Comparison of ENCODE assay signal across 8 cellular contexts in genomic region chr1:54405894-54406293, GRCh38. TPM values are rescaled to one million over a fixed set of nuclear protein-coding genes. Genes with fewer than 3 reads are reported as not detected.
A peak's percentile ranks its signal among the peaks of the same experiment; 100 is the strongest.
DNase-seq lines count a peak whose midpoint lies in the region; ATAC-seq and TF ChIP-seq lines count a peak whose summit lies in the region.

No MANE protein-coding gene starts in this region.

- peak overlapping the region; percentile 41 for H3K4me3 Mint-ChIP-seq in stimulated activated naive CD8-positive, alpha-beta T cell treated with anti-CD3 and anti-CD28 coated beads, Interleukin-15, Interleukin-2, amounts not matched to agents 100 ng/mL and 50 ng/mL, for 24 hours
- peak overlapping the region in 1 of 2 donors; percentile 74 for H3K4me3 Mint-ChIP-seq in stimulated activated naive CD8-positive, alpha-beta T cell treated with anti-CD3 and anti-CD28 coated beads, Interleukin-15, amount 100 ng/mL, for 72 hours
- peak overlapping the region in 1 of 2 donors; percentile 62 for H3K4me3 Mint-ChIP-seq in CD14-positive monocyte

- no peak overlapping the region for H2AFZ ChIP-seq in mesenchymal stem cell (ENCODE audit: low read depth, low read length)

- H3K4me1 Mint-ChIP-seq in stimulated activated naive CD8-positive, alpha-beta T cell treated with anti-CD3 and anti-CD28 coated beads, Interleukin-15, Interleukin-2, amounts not matched to agents 100 ng/mL and 50 ng/mL, for 24 hours (ENCODE audit: low read depth), result peaks cover 75% of the 10 kb centered on the region
- H3K4me1 Mint-ChIP-seq in stimulated activated naive CD8-positive, alpha-beta T cell treated with anti-CD3 and anti-CD28 coated beads, Interleukin-15, amount 100 ng/mL, for 72 hours, result peaks cover 81% of the 10 kb centered on the region
- H3K4me1 Mint-ChIP-seq in CD14-positive monocyte, result peaks cover 54% of the 10 kb centered on the region

- H3K79me1 ChIP-seq in mesenchymal stem cell (replicated peaks; ENCODE audit: low read length, poor library complexity, severe bottlenecking), result peaks cover 24% of the 10 kb centered on the region

- peaks cover 0 to 11% of the 10 kb centered on the region in 2 donors for H3K36me3 ChIP-seq in adrenal gland (replicated peaks in 1 of 2)
- H3K36me3 ChIP-seq in mesenchymal stem cell (ENCODE audit: control insufficient read depth in 1 of 2, insufficient read depth in 2 of 2, low read depth in 1 of 2, low read length in 2 of 2), result peaks cover 3 to 25% of the 10 kb centered on the region in 2 experiments

- H3K4me2 ChIP-seq in mesenchymal stem cell (ENCODE audit: low read length, poor library complexity, severe bottlenecking), result no peak overlapping the region

- peaks cover 37% of the 10 kb centered on the region for H3K36me3 Mint-ChIP-seq in stimulated activated naive CD8-positive, alpha-beta T cell treated with anti-CD3 and anti-CD28 coated beads, Interleukin-15, Interleukin-2, amounts not matched to agents 100 ng/mL and 50 ng/mL, for 24 hours (ENCODE audit: low read depth)
- H3K36me3 Mint-ChIP-seq in CD14-positive monocyte, result peaks cover 28 to 35% of the 10 kb centered on the region in 2 donors

- whole genome bisulfite sequencing in adrenal gland, 4 donors, result 0% methylated on average over 2 to 58 of the region's 58 CpGs; no CpG with 5 or more reads in 1 of the 4 donors
- 0% methylated on average over 30 of the region's 58 CpGs for WGBS in mesenchymal stem cell

- H2AK5ac ChIP-seq in mesenchymal stem cell (ENCODE audit: low read length, severe bottlenecking), result no peak overlapping the region

- no peak overlapping the region for H2BK5ac ChIP-seq in mesenchymal stem cell (ENCODE audit: low read depth, low read length, poor library complexity, severe bottlenecking)

- H3K4me3 ChIP-seq in adrenal gland (peak overlapping the region in 2 of 4 donors; percentile 41 to 91), mesenchymal stem cell (ENCODE audit: insufficient read depth in 1 of 2, low read depth in 1 of 2, low read length in 2 of 2) (peak overlapping the region in 1 of 2 experiments; percentile 84)

- H3K9ac ChIP-seq in mesenchymal stem cell (ENCODE audit: low read length), result no peak overlapping the region

- H3K9me3 ChIP-seq in adrenal gland (replicated peaks in 1 of 3) (no peaks in the 10 kb centered on the region), mesenchymal stem cell (ENCODE audit: control insufficient read depth, low read length) (no peaks in the 10 kb centered on the region)

- H4K91ac ChIP-seq in mesenchymal stem cell (ENCODE audit: low read length), result no peak overlapping the region

- no peak for TF ChIP-seq POLR2A in adrenal gland (IDR thresholded peaks at IDR 0.05)

- intact Hi-C loops in adrenal gland (cut with DNase I) (loop anchor here (5.0 to 10.0 kb wide), 2 partner anchors 131 to 284 kb away; no protein-coding TSS in a partner anchor), CD14-positive monocyte (cut with micrococcal nuclease) (loop anchor here (2.0 to 10.0 kb wide), 6 partner anchors 83 to 459 kb away; partner anchors contain the start of genes PARS2 (in 2 of the 2), IFT25 (in 1 of the 2), LRRC42 (in 1 of the 2) and TCEANC2 (in 1 of the 2))

- no peak overlapping the region for H4K8ac ChIP-seq in mesenchymal stem cell (ENCODE audit: low read length)

- no peak overlapping the region for H3K14ac ChIP-seq in mesenchymal stem cell (ENCODE audit: low read length in 2 of 2)

- peak overlapping the region in 1 of 2 experiments; percentile 38 for H2BK12ac ChIP-seq in mesenchymal stem cell (ENCODE audit: low read length in 2 of 2)

- ATAC-seq in stimulated activated naive CD8-positive, alpha-beta T cell treated with anti-CD3 and anti-CD28 coated beads, Interleukin-15, amount 100 ng/mL, for 72 hours, result no peak
- ATAC-seq in GM18909 (IDR thresholded peaks at IDR 0.05; ENCODE audit: poor library complexity, unreplicated experiment) (no peak), HG02798 (IDR thresholded peaks at IDR 0.05; ENCODE audit: poor library complexity, unreplicated experiment) (no peak)

- no peak overlapping the region for H3K23ac ChIP-seq in mesenchymal stem cell (ENCODE audit: low read length in 2 of 2)

- no peaks in the 10 kb centered on the region for H3K27me3 Mint-ChIP-seq in stimulated activated naive CD8-positive, alpha-beta T cell treated with anti-CD3 and anti-CD28 coated beads, Interleukin-15, Interleukin-2, amounts not matched to agents 100 ng/mL and 50 ng/mL, for 24 hours
- no peaks in the 10 kb centered on the region for H3K27me3 Mint-ChIP-seq in stimulated activated naive CD8-positive, alpha-beta T cell treated with anti-CD3 and anti-CD28 coated beads, Interleukin-15, amount 100 ng/mL, for 72 hours
- peaks cover 8 to 13% (median 11%) of the 10 kb centered on the region in 3 donors for H3K27me3 Mint-ChIP-seq in CD14-positive monocyte (ENCODE audit: low read depth in 3 of 3)

- TF ChIP-seq CTCF in adrenal gland (IDR thresholded peaks at IDR 0.05) (no peak), CD14-positive monocyte (IDR thresholded peaks at IDR 0.05) (no peak), GM20000 (IDR thresholded peaks at IDR 0.05; ENCODE audit: extremely low read depth, missing control alignments) (no peak)

- DNase-seq in stimulated activated naive CD8-positive, alpha-beta T cell treated with anti-CD3 and anti-CD28 coated beads, Interleukin-15, amount 100 ng/mL, for 72 hours, result no peak
- DNase-seq in adrenal gland (peak in 3 of 7 donors; percentile 25 to 48 (median 41)), mesenchymal stem cell (no peak), CD14-positive monocyte (ENCODE audit: low spot score) (no peak), GM20000 (ENCODE audit: low spot score) (no peak)

- no peak overlapping the region for H2BK15ac ChIP-seq in mesenchymal stem cell (ENCODE audit: low read depth, poor library complexity, severe bottlenecking)

- H3K4ac ChIP-seq in mesenchymal stem cell (ENCODE audit: low read depth in 1 of 2, low read length in 2 of 2), result no peak overlapping the region

- H3K27ac Mint-ChIP-seq in stimulated activated naive CD8-positive, alpha-beta T cell treated with anti-CD3 and anti-CD28 coated beads, Interleukin-15, Interleukin-2, amounts not matched to agents 100 ng/mL and 50 ng/mL, for 24 hours, result no peak overlapping the region
- H3K27ac Mint-ChIP-seq in stimulated activated naive CD8-positive, alpha-beta T cell treated with anti-CD3 and anti-CD28 coated beads, Interleukin-15, amount 100 ng/mL, for 72 hours, result no peak overlapping the region
- H3K27ac Mint-ChIP-seq in CD14-positive monocyte, result no peak overlapping the region

- no peak overlapping the region for H2BK120ac ChIP-seq in mesenchymal stem cell (ENCODE audit: low read depth, low read length)

- H3K4me1 ChIP-seq in adrenal gland (replicated peaks in 1 of 2) (peaks cover 17 to 43% of the 10 kb centered on the region in 2 donors), mesenchymal stem cell (ENCODE audit: control insufficient read depth, insufficient read depth, low read depth, low read length) (peaks cover 23% of the 10 kb centered on the region)

- H3K27ac ChIP-seq in adrenal gland, result peak overlapping the region in 3 of 5 donors; percentile 64 to 96 (median 76)
- no peak overlapping the region for H3K27ac ChIP-seq in mesenchymal stem cell (ENCODE audit: low read length, poor library complexity, severe bottlenecking)

- H3K18ac ChIP-seq in mesenchymal stem cell (ENCODE audit: low read depth in 1 of 2, low read length in 2 of 2), result peak overlapping the region; percentile 39 to 74

- H3K27me3 ChIP-seq in adrenal gland, result no peaks in the 10 kb centered on the region
- H3K27me3 ChIP-seq in mesenchymal stem cell (ENCODE audit: control insufficient read depth in 1 of 2, insufficient read depth in 1 of 2, low read length in 2 of 2), result no peaks in the 10 kb centered on the region

- no peaks in the 10 kb centered on the region for H3K9me3 Mint-ChIP-seq in stimulated activated naive CD8-positive, alpha-beta T cell treated with anti-CD3 and anti-CD28 coated beads, Interleukin-15, Interleukin-2, amounts not matched to agents 100 ng/mL and 50 ng/mL, for 24 hours
- no peaks in the 10 kb centered on the region for H3K9me3 Mint-ChIP-seq in stimulated activated naive CD8-positive, alpha-beta T cell treated with anti-CD3 and anti-CD28 coated beads, Interleukin-15, amount 100 ng/mL, for 72 hours
- H3K9me3 Mint-ChIP-seq in CD14-positive monocyte, result peaks cover 0 to 2% (median 0%) of the 10 kb centered on the region in 7 donors

RNA-seq across cellular contexts. Expression of gene SSBP3, which starts 0.3 kb away (rescaled TPM):
- 10 to 100 TPM; 17.9 to 91.5 (median 55.4) TPM for total RNA-seq in adrenal gland
- polyA plus RNA-seq in adrenal gland (100 to 1,000 TPM in 1 of 3 donors, 10 to 100 TPM in 2; 70.8 to 150 (median 86.5) TPM), CD14-positive monocyte (1 to 10 TPM; 4.1 to 4.3 TPM)
- 114 TPM for polyA plus RNA-seq in mesenchymal stem cell (2013, experiment 1 of 2)
- 112 TPM for polyA plus RNA-seq in mesenchymal stem cell (2013, experiment 2 of 2)

Comparison
In these comparisons a context has a peak if more than half of its experiments do, and no peak if none do; other contexts are left out.
1. RNA of gene SSBP3, which starts 0.3 kb away (polyA plus RNA-seq): 70.8 to 150 TPM in adrenal gland; 4.1 to 4.3 TPM in CD14-positive monocyte; every median in the first group is over 10 times any median in the second.